Comparison of ENCODE assay signal across 8 cellular contexts in the genomic region with DNA sequence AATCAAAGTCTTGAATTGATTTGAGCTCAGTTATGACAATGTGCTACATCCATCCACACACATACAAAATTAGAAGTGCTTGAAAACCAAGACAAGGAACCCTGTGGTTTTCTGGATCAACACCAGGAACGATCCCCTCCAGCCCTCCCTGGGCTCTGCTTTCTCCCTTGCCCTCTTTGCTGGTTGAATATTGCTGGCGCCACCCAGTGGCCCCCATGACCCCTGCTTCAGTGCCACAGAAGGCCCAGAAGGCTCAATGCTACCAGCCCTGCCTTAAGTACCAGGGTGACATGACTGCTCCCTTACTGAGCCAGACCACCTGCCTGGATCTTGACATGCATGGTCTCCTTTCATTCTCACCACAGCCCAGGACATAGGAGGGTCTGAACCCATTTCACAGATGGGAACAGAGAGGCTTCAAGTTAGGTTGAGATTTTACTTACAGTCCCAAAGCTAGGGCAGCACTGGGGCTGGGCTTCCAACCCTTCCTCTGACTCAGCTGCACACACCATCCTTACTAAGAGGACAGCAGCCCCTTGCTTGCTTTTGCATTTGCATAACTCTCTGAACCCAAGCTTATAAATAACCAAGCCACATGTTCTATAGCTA. TPM values are rescaled to one million over a fixed set of nuclear protein-coding genes. Genes with fewer than 3 reads are reported as not detected.
A peak's percentile ranks its signal among the peaks of the same experiment; 100 is the strongest.
DNase-seq lines count a peak whose midpoint lies in the region; ATAC-seq and TF ChIP-seq lines count a peak whose summit lies in the region.

No MANE protein-coding gene starts in this region.

- WGBS in gastroesophageal sphincter (ENCODE audit: low coverage in 1 of 2), 2 donors = 9 to 40% methylated on average over 2 of the region's 2 CpGs
- 23 to 37% (median 33%) methylated on average over 2 of the region's 2 CpGs for WGBS in psoas muscle, 3 donors
- 32% methylated on average over 2 of the region's 2 CpGs for WGBS in prostate gland

- DNase-seq in DMS53 (lab: John Stamatoyannopoulos, UW) (peak; percentile 70), GM19238 (ENCODE audit: insufficient read length, low spot score) (peak; percentile 37), NCI-H226 (peak; percentile 32), psoas muscle (peak; percentile 30 to 55), prostate gland (ENCODE audit: low spot score) (no peak)
- peak; percentile 66 for DNase-seq in activated CD8-positive, alpha-beta memory T cell treated with anti-CD3 and anti-CD28 coated beads for 24 hours

- H3K4me3 ChIP-seq in gastroesophageal sphincter (no peak overlapping the region), psoas muscle (no peak overlapping the region), prostate gland (no peak overlapping the region)

- TF ChIP-seq POLR2A in gastroesophageal sphincter (IDR thresholded peaks at IDR 0.05) (no peak), prostate gland (IDR thresholded peaks at IDR 0.05) (no peak)

- H3K27ac ChIP-seq in gastroesophageal sphincter = no peak overlapping the region
- no peak overlapping the region for H3K27ac ChIP-seq in psoas muscle
- no peak overlapping the region for H3K27ac ChIP-seq in prostate gland

- intact Hi-C loops in psoas muscle (cut with DNase I) = loop anchor here (5.0 to 10.0 kb wide), 4 partner anchors 176 to 1159 kb away; no protein-coding TSS in a partner anchor
- intact Hi-C loops in prostate gland (cut with DNase I) = loop anchor here (5.0 to 10.0 kb wide), 2 partner anchors 741 to 1159 kb away; no protein-coding TSS in a partner anchor

- TF ChIP-seq EP300 in gastroesophageal sphincter (IDR thresholded peaks at IDR 0.05) = no peak

- H3K36me3 ChIP-seq in gastroesophageal sphincter (no peaks in the 10 kb centered on the region), psoas muscle (ENCODE audit: insufficient read depth in 1 of 2, low read depth in 1 of 2) (no peaks in the 10 kb centered on the region), prostate gland (no peaks in the 10 kb centered on the region)

- ATAC-seq in HG03095 (IDR thresholded peaks at IDR 0.05; ENCODE audit: unreplicated experiment) (peak; percentile 79), gastroesophageal sphincter (no peak), psoas muscle (peak; percentile 74 to 84 (median 80))

- H3K4me1 ChIP-seq in gastroesophageal sphincter (peaks cover 0 to 4% (median 0%) of the 10 kb centered on the region in 3 donors), psoas muscle (no peaks in the 10 kb centered on the region), prostate gland (replicated peaks) (no peaks in the 10 kb centered on the region)

- peak in 3 of 4 experiments; percentile 9 to 67 (median 24) for TF ChIP-seq CTCF in gastroesophageal sphincter (IDR thresholded peaks at IDR 0.05)
- TF ChIP-seq CTCF in psoas muscle (IDR thresholded peaks at IDR 0.05) = peak; percentile 52
- TF ChIP-seq CTCF in prostate gland (IDR thresholded peaks at IDR 0.05) = peak in 2 of 4 experiments; percentile 17 to 41

- H3K9me3 ChIP-seq in gastroesophageal sphincter = no peaks in the 10 kb centered on the region
- no peaks in the 10 kb centered on the region for H3K9me3 ChIP-seq in psoas muscle
- H3K9me3 ChIP-seq in prostate gland = no peaks in the 10 kb centered on the region

- H3K27me3 ChIP-seq in gastroesophageal sphincter (no peaks in the 10 kb centered on the region), psoas muscle (ENCODE audit: insufficient read depth in 3 of 3, low read length in 2 of 3) (no peaks in the 10 kb centered on the region), prostate gland (replicated peaks; ENCODE audit: insufficient read depth) (no peaks in the 10 kb centered on the region)

RNA-seq across cellular contexts. Expression of a gene that starts 15.0 kb away (rescaled TPM):
- total RNA-seq in gastroesophageal sphincter = 1 to 10 TPM in 1 of 4 donors, under 1 TPM in 2, not detected in 1; 0.32 to 3.3 (median 0.85) TPM
- under 1 TPM; 0.19 to 0.79 (median 0.45) TPM for total RNA-seq in psoas muscle
- under 1 TPM; 0.08 to 0.31 (median 0.09) TPM for polyA plus RNA-seq in psoas muscle
- 1 to 10 TPM; 1.3 TPM for total RNA-seq in prostate gland
